In genomic region chr4:39785031-39785430, GRCh38 we compare ENCODE assay signal across 1 cellular context.
TF ChIP-seq lines count a peak whose summit lies in the region.

No MANE protein-coding gene starts in this region.

TF ChIP-seq in WTC11, 78 proteins besides CTCF, POLR2A, EP300 and RAD21 (continued from another document):
- TF ChIP-seq AFF4 (CRISPR knock-in tag; IDR thresholded peaks at IDR 0.05; ENCODE audit: borderline replicate concordance) (no peak), MYBL2 (CRISPR knock-in tag; IDR thresholded peaks at IDR 0.05) (no peak)
- TF ChIP-seq, protein P1, sequence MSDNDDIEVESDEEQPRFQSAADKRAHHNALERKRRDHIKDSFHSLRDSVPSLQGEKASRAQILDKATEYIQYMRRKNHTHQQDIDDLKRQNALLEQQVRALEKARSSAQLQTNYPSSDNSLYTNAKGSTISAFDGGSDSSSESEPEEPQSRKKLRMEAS (CRISPR knock-in tag; IDR thresholded peaks at IDR 0.05): no peak
